ENCODE assay signal across 8 cellular contexts in the genomic region with DNA sequence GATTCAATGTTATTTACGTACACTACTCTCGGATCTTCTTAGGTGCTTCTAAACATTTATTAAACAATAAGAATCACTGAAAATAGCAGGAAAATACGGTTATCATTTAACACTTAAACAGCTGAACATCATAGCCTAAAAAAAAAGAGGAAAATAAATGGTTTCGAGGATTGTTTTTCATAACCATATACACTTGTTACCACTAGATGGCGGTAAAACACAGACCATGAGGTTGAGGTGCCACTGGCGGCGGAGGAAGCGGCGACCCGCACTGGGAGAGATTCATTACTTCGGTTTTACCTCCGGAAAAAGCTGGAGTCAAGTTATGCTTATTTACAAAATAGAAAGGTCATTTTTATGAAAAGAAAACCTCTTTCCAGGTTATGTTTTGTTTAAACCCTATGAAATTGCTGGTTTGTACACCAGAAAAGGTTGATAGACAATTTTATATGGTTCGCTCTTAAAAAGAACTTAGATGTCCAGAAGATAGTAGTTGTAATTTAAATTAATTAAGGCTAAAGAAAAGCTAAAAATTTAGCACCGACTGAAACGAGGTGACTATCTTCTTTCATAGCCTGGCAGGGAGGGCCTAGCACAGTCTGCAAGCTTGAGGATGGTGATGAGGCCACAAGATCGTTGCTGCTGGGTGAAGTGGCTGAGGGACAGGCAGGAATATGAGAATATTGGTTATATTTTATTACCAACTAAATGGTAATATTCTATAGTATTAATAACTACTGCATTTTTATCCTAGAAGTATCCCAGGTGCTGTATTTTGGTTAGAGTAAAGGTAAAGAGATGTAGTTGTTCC.
A peak's percentile ranks its signal among the peaks of the same experiment; 100 is the strongest.
DNase-seq lines count a peak whose midpoint lies in the region; ATAC-seq and TF ChIP-seq lines count a peak whose summit lies in the region.

No MANE protein-coding gene starts in this region.

- no peaks in the 10 kb centered on the region for H3K79me2 ChIP-seq in OCI-LY3 (ENCODE audit: low read length)

- H3K4me1 ChIP-seq in OCI-LY3 (ENCODE audit: low read length): no peaks in the 10 kb centered on the region
- H3K4me1 ChIP-seq in muscle layer of colon (ENCODE audit: insufficient read depth, low read length): peaks cover 30% of the 10 kb centered on the region

- H3K4me3 ChIP-seq in OCI-LY3 (ENCODE audit: low read length): peak overlapping the region; percentile 67
- no peak overlapping the region for H3K4me3 ChIP-seq in epithelial cell of esophagus (ENCODE audit: low read length)
- peak overlapping the region in 1 of 2 donors; percentile 10 for H3K4me3 ChIP-seq in muscle layer of colon (ENCODE audit: low read depth in 1 of 2, low read length in 2 of 2)

- peak overlapping the region; percentile 81; the same call in 1 of the 2 replicates for H2AFZ ChIP-seq in OCI-LY3 (ENCODE audit: low read depth, low read length)

- H3K9ac ChIP-seq in OCI-LY3 (ENCODE audit: low read length): no peak overlapping the region
- peak overlapping the region; percentile 30 for H3K9ac ChIP-seq in muscle layer of colon (ENCODE audit: low read length)

- DNase-seq in AG09319 (ENCODE audit: extremely low read depth, low read depth) (no peak), activated T-cell treated with anti-CD3 and anti-CD28 coated beads for 4 hours (peak; percentile 43), epithelial cell of esophagus (ENCODE audit: low read depth) (peak; percentile 72)
- DNase-seq in stimulated activated CD8-positive, alpha-beta memory T cell treated with anti-CD3 and anti-CD28 coated beads, Interleukin-4, amount 100 ng/mL, for 48 hours: peak; percentile 65

- H3K4me2 ChIP-seq in OCI-LY3 (ENCODE audit: low read length): peak overlapping the region; percentile 72

- peak; percentile 82 for ATAC-seq in GM19043 (IDR thresholded peaks at IDR 0.05; ENCODE audit: low read depth, unreplicated experiment)
- ATAC-seq in HG03565 (IDR thresholded peaks at IDR 0.05; ENCODE audit: unreplicated experiment): peak; percentile 70

- H3K27me3 ChIP-seq in OCI-LY3 (ENCODE audit: low read depth, low read length) (0 out of 2 replicates have a peak, but pooled peaks cover 2% of the 10 kb centered on the region), muscle layer of colon (ENCODE audit: control insufficient read depth in 1 of 2, insufficient read depth in 2 of 2, low read length in 2 of 2) (no peaks in the 10 kb centered on the region)

- no peaks in the 10 kb centered on the region for H4K20me1 ChIP-seq in OCI-LY3 (ENCODE audit: insufficient read depth, low read length)

- no peaks in the 10 kb centered on the region for H3K9me3 ChIP-seq in OCI-LY3 (ENCODE audit: insufficient read depth, low read length)
- H3K9me3 ChIP-seq in muscle layer of colon (ENCODE audit: low read length): no peaks in the 10 kb centered on the region

- TF ChIP-seq CTCF in AG09319 (IDR thresholded peaks at IDR 0.05; ENCODE audit: low read depth, low read length) (peak; percentile 58), OCI-LY3 (IDR thresholded peaks at IDR 0.05; ENCODE audit: low read depth, low read length) (peak; percentile 62), epithelial cell of esophagus (IDR thresholded peaks at IDR 0.05; ENCODE audit: insufficient read depth, low read depth, low read length, missing control alignments) (peak; percentile 65)

- H3K27ac ChIP-seq in OCI-LY3 (ENCODE audit: low read length): no peak overlapping the region
- H3K27ac ChIP-seq in muscle layer of colon (ENCODE audit: low read depth, low read length): peak overlapping the region; percentile 64

- H3K36me3 ChIP-seq in OCI-LY3 (replicated peaks; ENCODE audit: low read depth, low read length) (no peaks in the 10 kb centered on the region), muscle layer of colon (ENCODE audit: insufficient read depth, low read length) (peaks cover 6% of the 10 kb centered on the region)
